In genomic region chr1:21702780-21703179, GRCh38 we compare ENCODE assay signal across 9 cellular contexts.
"Had no signal": no experiment of that assay in that cellular context is flagged by ENCODE, and none has a peak within 500 bp of the region (broad histone marks: within the 10 kb centered on the region; RNA-seq: fewer than 3 reads in every experiment).

No MANE protein-coding gene starts in this region.

- H3K4me2 ChIP-seq: SK-N-SH had no signal

- H3K4me3 Mint-ChIP-seq: nephron, WTC11 had no signal

- H3K9me3 ChIP-seq: gastroesophageal sphincter, SK-N-SH, thyroid gland had no signal

- H3K9ac ChIP-seq: SK-N-SH had no signal

- H3K4me1 Mint-ChIP-seq: nephron had no signal

- H3K27me3 ChIP-seq: gastroesophageal sphincter, thyroid gland had no signal

- H3K9me3 Mint-ChIP-seq: nephron, WTC11 had no signal

- H3K4me1 ChIP-seq: thyroid gland had no signal

- DNase-seq: activated CD4-positive, alpha-beta T cell treated with anti-CD3 and anti-CD28 coated beads for 48 hours; activated naive CD4-positive, alpha-beta T cell treated with anti-CD3 and anti-CD28 coated beads, Interleukin-2, amount 50 U/mL, for 16 hours; stimulated activated CD4-positive, alpha-beta T cell treated with anti-CD3 and anti-CD28 coated beads, Interleukin-4, amount 100 ng/mL, for 4 hours; thyroid gland had no signal

- H3K27ac Mint-ChIP-seq: WTC11 had no signal

- H3K27ac ChIP-seq: gastroesophageal sphincter, thyroid gland had no signal

- ATAC-seq: gastroesophageal sphincter had no signal

- H3K4me3 ChIP-seq: gastroesophageal sphincter, lung, thyroid gland had no signal
